ENCODE assay signal across 1 cellular context in genomic region chr1:225697437-225697836, GRCh38.
TF ChIP-seq lines count a peak whose summit lies in the region.

No MANE protein-coding gene starts in this region.

TF ChIP-seq in GM12878, 131 proteins besides CTCF, POLR2A, EP300 and RAD21 (continued from another document):
- TF ChIP-seq IRF5 (IDR thresholded peaks at IDR 0.05; ENCODE audit: borderline replicate concordance) = no peak
- TF ChIP-seq SRF (IDR thresholded peaks at IDR 0.05; ENCODE audit: low read depth in 2 of 2, low read length in 2 of 2) = no peak
- no peak for TF ChIP-seq YY1 (IDR thresholded peaks at IDR 0.05; ENCODE audit: low read depth, low read length)
- TF ChIP-seq, protein P1, sequence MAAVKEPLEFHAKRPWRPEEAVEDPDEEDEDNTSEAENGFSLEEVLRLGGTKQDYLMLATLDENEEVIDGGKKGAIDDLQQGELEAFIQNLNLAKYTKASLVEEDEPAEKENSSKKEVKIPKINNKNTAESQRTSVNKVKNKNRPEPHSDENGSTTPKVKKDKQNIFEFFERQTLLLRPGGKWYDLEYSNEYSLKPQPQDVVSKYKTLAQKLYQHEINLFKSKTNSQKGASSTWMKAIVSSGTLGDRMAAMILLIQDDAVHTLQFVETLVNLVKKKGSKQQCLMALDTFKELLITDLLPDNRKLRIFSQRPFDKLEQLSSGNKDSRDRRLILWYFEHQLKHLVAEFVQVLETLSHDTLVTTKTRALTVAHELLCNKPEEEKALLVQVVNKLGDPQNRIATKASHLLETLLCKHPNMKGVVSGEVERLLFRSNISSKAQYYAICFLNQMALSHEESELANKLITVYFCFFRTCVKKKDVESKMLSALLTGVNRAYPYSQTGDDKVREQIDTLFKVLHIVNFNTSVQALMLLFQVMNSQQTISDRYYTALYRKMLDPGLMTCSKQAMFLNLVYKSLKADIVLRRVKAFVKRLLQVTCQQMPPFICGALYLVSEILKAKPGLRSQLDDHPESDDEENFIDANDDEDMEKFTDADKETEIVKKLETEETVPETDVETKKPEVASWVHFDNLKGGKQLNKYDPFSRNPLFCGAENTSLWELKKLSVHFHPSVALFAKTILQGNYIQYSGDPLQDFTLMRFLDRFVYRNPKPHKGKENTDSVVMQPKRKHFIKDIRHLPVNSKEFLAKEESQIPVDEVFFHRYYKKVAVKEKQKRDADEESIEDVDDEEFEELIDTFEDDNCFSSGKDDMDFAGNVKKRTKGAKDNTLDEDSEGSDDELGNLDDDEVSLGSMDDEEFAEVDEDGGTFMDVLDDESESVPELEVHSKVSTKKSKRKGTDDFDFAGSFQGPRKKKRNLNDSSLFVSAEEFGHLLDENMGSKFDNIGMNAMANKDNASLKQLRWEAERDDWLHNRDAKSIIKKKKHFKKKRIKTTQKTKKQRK (IDR thresholded peaks at IDR 0.05; ENCODE audit: low read depth, low read length) = no peak
- no peak for TF ChIP-seq MTA2 (IDR thresholded peaks at IDR 0.05; ENCODE audit: low read depth)
- no peak for TF ChIP-seq FOS (IDR thresholded peaks at IDR 0.05; ENCODE audit: borderline replicate concordance, extremely low read depth, insufficient read length)
- TF ChIP-seq SIN3A (IDR thresholded peaks at IDR 0.05; ENCODE audit: low read depth, low read length) = no peak
- no peak for TF ChIP-seq ZZZ3 (IDR thresholded peaks at IDR 0.05; ENCODE audit: control insufficient read depth, insufficient read length, low read depth)
- no peak for TF ChIP-seq E2F4 (IDR thresholded peaks at IDR 0.05; ENCODE audit: low read depth, low read length)
- no peak for TF ChIP-seq HSF1 (IDR thresholded peaks at IDR 0.05; ENCODE audit: low read depth, low read length)
- no peak for TF ChIP-seq POU2F2 (IDR thresholded peaks at IDR 0.05; ENCODE audit: borderline replicate concordance, low read depth, low read length)
- no peak for TF ChIP-seq PBX3 (IDR thresholded peaks at IDR 0.05; ENCODE audit: insufficient replicate concordance, low read depth, low read length)
